11 cellular contexts compared by ENCODE assay signal in the genomic region with DNA sequence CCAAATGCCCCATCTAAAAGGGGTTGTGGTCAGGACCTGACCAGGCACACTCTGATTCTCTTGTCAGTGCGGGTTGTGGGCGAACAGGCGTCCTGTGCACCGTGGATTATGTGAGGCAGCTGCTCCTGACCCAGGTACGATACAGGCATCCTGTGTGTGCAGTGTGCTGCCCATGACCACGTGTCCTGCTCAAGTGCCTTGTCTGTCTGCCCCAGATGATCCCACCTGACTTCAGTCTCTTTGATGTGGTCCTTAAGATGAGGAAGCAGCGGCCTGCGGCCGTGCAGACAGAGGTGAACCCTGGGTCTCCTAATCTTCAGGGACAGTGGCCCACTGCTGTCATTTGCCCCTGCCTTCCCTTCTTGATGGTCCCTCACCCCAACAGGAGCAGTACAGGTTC. TPM values are rescaled to one million over a fixed set of nuclear protein-coding genes. Genes with fewer than 3 reads are reported as not detected.
A peak's percentile ranks its signal among the peaks of the same experiment; 100 is the strongest.
DNase-seq lines count a peak whose midpoint lies in the region; ATAC-seq and TF ChIP-seq lines count a peak whose summit lies in the region.
"Had no signal": no experiment of that assay in that cellular context is flagged by ENCODE, and none has a peak within 500 bp of the region (broad histone marks: within the 10 kb centered on the region; RNA-seq: fewer than 3 reads in every experiment).

No MANE protein-coding gene starts in this region.

- intact Hi-C loops in MCF 10A (cut with micrococcal nuclease), result no loop called here

- H3K4me2 ChIP-seq in DOHH2 (ENCODE audit: low read length) (peak overlapping the region; percentile 97), OCI-LY1 (ENCODE audit: low read length) (peak overlapping the region; percentile 84)

- BruUV-seq in MCF 10A (replicated peaks; lab: Mats Ljungman, UMichigan), result no TSS peak

- H3K79me2 ChIP-seq in DOHH2 (ENCODE audit: control insufficient read depth, low read length) (peaks cover 88% of the 10 kb centered on the region), OCI-LY1 (ENCODE audit: insufficient read depth, low read length) (peaks cover 15% of the 10 kb centered on the region)

- H3K4me3 Mint-ChIP-seq in nephron (peak overlapping the region; percentile 73 to 94 (median 79)), MCF 10A (ENCODE audit: unreplicated experiment) (no peak overlapping the region)

- H3K36me3 Mint-ChIP-seq in nephron (ENCODE audit: low read depth) (peaks cover 6% of the 10 kb centered on the region), MCF 10A (ENCODE audit: insufficient read depth, unreplicated experiment) (peaks cover 23% of the 10 kb centered on the region)

- H4K20me1 ChIP-seq in DOHH2 (ENCODE audit: control insufficient read depth, insufficient read depth, low read depth, low read length) (no peaks in the 10 kb centered on the region), OCI-LY1 (ENCODE audit: insufficient read depth, low read length) (no peaks in the 10 kb centered on the region)

- H3K4me3 ChIP-seq in DOHH2 (ENCODE audit: low read length) (peak overlapping the region; percentile 96), OCI-LY1 (ENCODE audit: low read depth, low read length, poor library complexity, severe bottlenecking) (peak overlapping the region; percentile 87)

- POLR2A ChIA-PET in MCF 10A (lab: Yijun Ruan, JAX), result no interaction called here

- H3K4me1 ChIP-seq in DOHH2 (ENCODE audit: control insufficient read depth, low read length) (peaks cover 77% of the 10 kb centered on the region), OCI-LY1 (ENCODE audit: insufficient read depth, low read length, severe bottlenecking) (peaks cover 58% of the 10 kb centered on the region)

- H3K4me1 Mint-ChIP-seq in nephron (peaks cover 9% of the 10 kb centered on the region), MCF 10A (ENCODE audit: insufficient read depth, unreplicated experiment) (peaks cover 18% of the 10 kb centered on the region)

- H3K27me3 ChIP-seq in DOHH2 (ENCODE audit: control insufficient read depth, low read length) (no peaks in the 10 kb centered on the region), OCI-LY1 (ENCODE audit: insufficient read depth, low read length) (no peaks in the 10 kb centered on the region)

- TF ChIP-seq CTCF in DOHH2 (IDR thresholded peaks at IDR 0.05; ENCODE audit: low read depth, low read length, poor library complexity, severe bottlenecking), result no peak
- no peak for TF ChIP-seq CTCF in OCI-LY1 (IDR thresholded peaks at IDR 0.05; ENCODE audit: low read length)
- no peak for TF ChIP-seq CTCF in nephron (IDR thresholded peaks at IDR 0.05; ENCODE audit: unreplicated experiment in 3 of 3)
- TF ChIP-seq CTCF in MCF 10A (IDR thresholded peaks at IDR 0.05; ENCODE audit: unreplicated experiment), result no peak

- H2AFZ ChIP-seq in OCI-LY1 (ENCODE audit: low read length), result no peak overlapping the region

- H3K27ac ChIP-seq in DOHH2 (ENCODE audit: low read depth, low read length) (peak overlapping the region; percentile 99), OCI-LY1 (ENCODE audit: low read depth, low read length, poor library complexity, severe bottlenecking) (peak overlapping the region; percentile 92)

- ATAC-seq in HG02571 (IDR thresholded peaks at IDR 0.05; ENCODE audit: unreplicated experiment) (no peak), GM18519 (IDR thresholded peaks at IDR 0.05; ENCODE audit: low FRiP score, unreplicated experiment) (no peak)
- ATAC-seq: Right ventricle myocardium inferior had no signal

- H3F3A ChIP-seq in DOHH2 (ENCODE audit: control insufficient read depth, insufficient read depth) (peaks cover 62% of the 10 kb centered on the region), OCI-LY1 (ENCODE audit: insufficient read depth, low read length) (peaks cover 6% of the 10 kb centered on the region; the same call in 1 of the 2 replicates)

- peak overlapping the region; percentile 98 for H3K9ac ChIP-seq in OCI-LY1 (ENCODE audit: low read length)

- H3K9me3 ChIP-seq in DOHH2 (ENCODE audit: control insufficient read depth, insufficient read depth, low read length), result no peaks in the 10 kb centered on the region
- H3K9me3 ChIP-seq in OCI-LY1 (ENCODE audit: low read length), result no peaks in the 10 kb centered on the region
- H3K9me3 ChIP-seq: thoracic aorta had no signal

- H3K27me3 Mint-ChIP-seq in nephron (ENCODE audit: low read depth), result no peaks in the 10 kb centered on the region
- no peaks in the 10 kb centered on the region for H3K27me3 Mint-ChIP-seq in MCF 10A (ENCODE audit: insufficient read depth, unreplicated experiment)

- CTCF ChIA-PET in MCF 10A (lab: Yijun Ruan, JAX), result no interaction called here

- H3K36me3 ChIP-seq in DOHH2 (ENCODE audit: control insufficient read depth, low read length) (peaks cover 78% of the 10 kb centered on the region), OCI-LY1 (ENCODE audit: insufficient read depth, low read length) (peaks cover 45% of the 10 kb centered on the region)

- H3K27ac Mint-ChIP-seq in nephron (peak overlapping the region in 1 of 3 experiments; percentile 9), MCF 10A (ENCODE audit: low read depth, unreplicated experiment) (no peak overlapping the region)

- peak; percentile 46 for DNase-seq in activated effector memory CD4-positive, alpha-beta T cell treated with Interleukin-2 at 50 U/mL for 16 hours
- DNase-seq in MCF 10A (ENCODE audit: unreplicated experiment), result no peak
- no peak for DNase-seq in amygdala (lab: John Stamatoyannopoulos, UW)
- DNase-seq: EL had no signal

- H3K9me3 Mint-ChIP-seq in nephron (peaks cover 2% of the 10 kb centered on the region), MCF 10A (ENCODE audit: unreplicated experiment) (no peaks in the 10 kb centered on the region)

- no peaks in the 10 kb centered on the region for H3K9me2 ChIP-seq in DOHH2 (replicated peaks; ENCODE audit: control insufficient read depth, low read length)
- no peaks in the 10 kb centered on the region for H3K9me2 ChIP-seq in OCI-LY1 (ENCODE audit: low read depth, low read length)

RNA-seq across cellular contexts. Expression of gene PTPN18, which starts 14.6 kb away (rescaled TPM):
- total RNA-seq in MCF 10A (2022), result 34.4 and 43.1 TPM in 2 replicates

RNA-seq across cellular contexts. Expression of gene IMP4, which starts 27.8 kb away (rescaled TPM):
- total RNA-seq in MCF 10A (2022), result 99.8 and 144 TPM in 2 replicates
